In the genomic region with DNA sequence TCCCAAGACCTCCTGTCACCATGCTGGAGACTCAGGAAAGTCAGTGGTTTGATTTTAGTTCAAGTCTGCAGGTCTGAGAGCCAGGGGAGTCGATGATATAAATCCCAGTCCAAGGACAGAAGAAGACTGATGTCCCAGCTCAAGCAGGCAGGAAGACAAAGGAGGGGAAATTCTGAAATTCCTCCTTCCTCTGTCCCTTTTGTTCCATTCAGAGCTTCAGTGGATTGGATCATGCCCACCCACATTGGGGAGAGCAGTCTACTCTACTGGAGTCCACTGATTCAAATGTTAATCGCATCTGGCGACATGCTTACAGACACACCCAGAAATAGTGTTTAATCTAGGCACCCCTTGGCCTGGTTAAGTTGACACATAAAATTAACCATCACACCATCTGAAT, we compare ENCODE assay signal across 16 cellular contexts. TPM values are rescaled to one million over a fixed set of nuclear protein-coding genes. Genes with fewer than 3 reads are reported as not detected.
DNase-seq lines count a peak whose midpoint lies in the region; ATAC-seq and TF ChIP-seq lines count a peak whose summit lies in the region.
"Had no signal": no experiment of that assay in that cellular context is flagged by ENCODE, and none has a peak within 500 bp of the region (broad histone marks: within the 10 kb centered on the region; RNA-seq: fewer than 3 reads in every experiment).

No MANE protein-coding gene starts in this region.

- H3K4ac ChIP-seq in mesendoderm (ENCODE audit: low read depth, low read length), result no peak overlapping the region

- H4K5ac ChIP-seq in mesendoderm (ENCODE audit: low read length), result no peak overlapping the region

- H2BK5ac ChIP-seq in mesendoderm (ENCODE audit: low read length), result peak overlapping the region; percentile 14

- H3K18ac ChIP-seq in mesendoderm (ENCODE audit: low read length), result peak overlapping the region; percentile 51

- DNase-seq in NCI-H82 (lab: John Stamatoyannopoulos, UW), result peak; percentile 18
- no peak for DNase-seq in NCI-H82 treated with DMSO at 0.1 percent for 48 hours (lab: John Stamatoyannopoulos, UW; ENCODE audit: unreplicated experiment)
- no peak for DNase-seq in WTC11 (ENCODE audit: low spot score)
- DNase-seq in mesendoderm, result no peak
- no peak for DNase-seq in DMS153 treated with DMSO at 0.1 percent for 48 hours (lab: John Stamatoyannopoulos, UW; ENCODE audit: unreplicated experiment)
- no peak for DNase-seq in T-helper 1 cell
- DNase-seq in stimulated activated CD4-positive, alpha-beta T cell treated with anti-CD3 and anti-CD28 coated beads, Interleukin-15, amount 100 ng/mL, for 24 hours, result no peak
- DNase-seq: CD8-positive, alpha-beta T cell; COR-L47; DMS153; DND-41; GF-D8 had no signal

- no peak overlapping the region for H3K27ac Mint-ChIP-seq in WTC11
- H3K27ac Mint-ChIP-seq: CD14-positive monocyte; CD8-positive, alpha-beta T cell had no signal

- H2BK15ac ChIP-seq in mesendoderm (replicated peaks; ENCODE audit: low read depth), result no peak overlapping the region

- no peaks in the 10 kb centered on the region; the same call in 1 of the 2 replicates for H3K9me3 Mint-ChIP-seq in WTC11
- H3K9me3 Mint-ChIP-seq: CD14-positive monocyte; CD8-positive, alpha-beta T cell had no signal

- H3K4me1 Mint-ChIP-seq in WTC11, result peaks cover 52% of the 10 kb centered on the region
- H3K4me1 Mint-ChIP-seq: CD14-positive monocyte had no signal

- ATAC-seq in WTC11 (peak; percentile 82), GM18907 (IDR thresholded peaks at IDR 0.05; ENCODE audit: unreplicated experiment) (no peak)
- ATAC-seq: CD8-positive, alpha-beta T cell; HepG2 had no signal

- no peak overlapping the region for H4K8ac ChIP-seq in mesendoderm (ENCODE audit: low read depth, low read length)

- no peaks in the 10 kb centered on the region for H3K27me3 ChIP-seq in mesendoderm (ENCODE audit: insufficient read depth, low read length, poor library complexity)

- H3K9ac ChIP-seq in mesendoderm (ENCODE audit: low read length), result no peak overlapping the region

- 0 out of 2 replicates have a peak, but pooled peaks cover 3% of the 10 kb centered on the region for H3K36me3 Mint-ChIP-seq in WTC11
- H3K36me3 Mint-ChIP-seq: CD14-positive monocyte; CD8-positive, alpha-beta T cell had no signal

- POLR2A ChIA-PET in WTC11 (lab: Charles Lee), result no interaction called here

- no peak overlapping the region for H2AK5ac ChIP-seq in mesendoderm (ENCODE audit: low read length)

- no peaks in the 10 kb centered on the region for H3K79me1 ChIP-seq in mesendoderm (ENCODE audit: low read length)

- H3K27me3 Mint-ChIP-seq in WTC11 (ENCODE audit: low read depth), result peaks cover 30% of the 10 kb centered on the region

- H3K4me3 Mint-ChIP-seq in WTC11, result no peak overlapping the region
- H3K4me3 Mint-ChIP-seq: CD14-positive monocyte; CD8-positive, alpha-beta T cell had no signal

- no peak overlapping the region for H3K56ac ChIP-seq in mesendoderm (ENCODE audit: low read length)

- no peak overlapping the region for H2BK120ac ChIP-seq in mesendoderm (ENCODE audit: low read depth, low read length)

- TF ChIP-seq CTCF in WTC11 (IDR thresholded peaks at IDR 0.05), result no peak

- no peak overlapping the region for H3K23ac ChIP-seq in mesendoderm (ENCODE audit: low read length)

- no peak overlapping the region for H3K4me3 ChIP-seq in mesendoderm (ENCODE audit: low read length)

- no peaks in the 10 kb centered on the region for H3K79me2 ChIP-seq in mesendoderm (ENCODE audit: control insufficient read depth, insufficient read depth, low read length)

- H3K4me1 ChIP-seq in mesendoderm (ENCODE audit: control insufficient read depth, low read depth, low read length), result peaks cover 3% of the 10 kb centered on the region

- WGBS in mesendoderm (ENCODE audit: extremely low coverage, insufficient coverage, low lambda C conversion rate), result no CpG with 5 or more reads among the region's 3 CpGs

- no peaks in the 10 kb centered on the region for H3K36me3 ChIP-seq in mesendoderm (ENCODE audit: control insufficient read depth, insufficient read depth, low read length)

- H3K27ac ChIP-seq in mesendoderm (ENCODE audit: low read depth, low read length), result no peak overlapping the region
- H3K27ac ChIP-seq: 22Rv1 had no signal

- CTCF ChIA-PET in WTC11 (lab: Charles Lee), result interaction anchor here (1.7 kb wide), 1 partner anchor 848 kb away, joined by 5 read pairs; no protein-coding TSS in a partner anchor

- no peak overlapping the region for H3K4me2 ChIP-seq in mesendoderm (ENCODE audit: low read length)

TF ChIP-seq in WTC11, 78 proteins besides CTCF, POLR2A, EP300 and RAD21:
- TF ChIP-seq TEAD1 (CRISPR knock-in tag; IDR thresholded peaks at IDR 0.05) (peak; percentile 60; the same call in 1 of the 2 replicates), ETV6 (CRISPR knock-in tag; IDR thresholded peaks at IDR 0.05) (peak; percentile 32; the same call in 1 of the 2 replicates), TEAD4 (CRISPR knock-in tag; IDR thresholded peaks at IDR 0.05) (no peak)
- TF ChIP-seq, protein P1, sequence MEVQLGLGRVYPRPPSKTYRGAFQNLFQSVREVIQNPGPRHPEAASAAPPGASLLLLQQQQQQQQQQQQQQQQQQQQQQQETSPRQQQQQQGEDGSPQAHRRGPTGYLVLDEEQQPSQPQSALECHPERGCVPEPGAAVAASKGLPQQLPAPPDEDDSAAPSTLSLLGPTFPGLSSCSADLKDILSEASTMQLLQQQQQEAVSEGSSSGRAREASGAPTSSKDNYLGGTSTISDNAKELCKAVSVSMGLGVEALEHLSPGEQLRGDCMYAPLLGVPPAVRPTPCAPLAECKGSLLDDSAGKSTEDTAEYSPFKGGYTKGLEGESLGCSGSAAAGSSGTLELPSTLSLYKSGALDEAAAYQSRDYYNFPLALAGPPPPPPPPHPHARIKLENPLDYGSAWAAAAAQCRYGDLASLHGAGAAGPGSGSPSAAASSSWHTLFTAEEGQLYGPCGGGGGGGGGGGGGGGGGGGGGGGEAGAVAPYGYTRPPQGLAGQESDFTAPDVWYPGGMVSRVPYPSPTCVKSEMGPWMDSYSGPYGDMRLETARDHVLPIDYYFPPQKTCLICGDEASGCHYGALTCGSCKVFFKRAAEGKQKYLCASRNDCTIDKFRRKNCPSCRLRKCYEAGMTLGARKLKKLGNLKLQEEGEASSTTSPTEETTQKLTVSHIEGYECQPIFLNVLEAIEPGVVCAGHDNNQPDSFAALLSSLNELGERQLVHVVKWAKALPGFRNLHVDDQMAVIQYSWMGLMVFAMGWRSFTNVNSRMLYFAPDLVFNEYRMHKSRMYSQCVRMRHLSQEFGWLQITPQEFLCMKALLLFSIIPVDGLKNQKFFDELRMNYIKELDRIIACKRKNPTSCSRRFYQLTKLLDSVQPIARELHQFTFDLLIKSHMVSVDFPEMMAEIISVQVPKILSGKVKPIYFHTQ (CRISPR knock-in tag; IDR thresholded peaks at IDR 0.05), result no peak
- TF ChIP-seq, protein P2, sequence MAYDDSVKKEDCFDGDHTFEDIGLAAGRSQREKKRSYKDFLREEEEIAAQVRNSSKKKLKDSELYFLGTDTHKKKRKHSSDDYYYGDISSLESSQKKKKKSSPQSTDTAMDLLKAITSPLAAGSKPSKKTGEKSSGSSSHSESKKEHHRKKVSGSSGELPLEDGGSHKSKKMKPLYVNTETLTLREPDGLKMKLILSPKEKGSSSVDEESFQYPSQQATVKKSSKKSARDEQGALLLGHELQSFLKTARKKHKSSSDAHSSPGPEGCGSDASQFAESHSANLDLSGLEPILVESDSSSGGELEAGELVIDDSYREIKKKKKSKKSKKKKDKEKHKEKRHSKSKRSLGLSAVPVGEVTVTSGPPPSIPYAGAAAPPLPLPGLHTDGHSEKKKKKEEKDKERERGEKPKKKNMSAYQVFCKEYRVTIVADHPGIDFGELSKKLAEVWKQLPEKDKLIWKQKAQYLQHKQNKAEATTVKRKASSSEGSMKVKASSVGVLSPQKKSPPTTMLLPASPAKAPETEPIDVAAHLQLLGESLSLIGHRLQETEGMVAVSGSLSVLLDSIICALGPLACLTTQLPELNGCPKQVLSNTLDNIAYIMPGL (CRISPR knock-in tag; IDR thresholded peaks at IDR 0.05), result no peak

RNA-seq across cellular contexts. Expression of gene ADAMTS1, which starts 7.2 kb away (rescaled TPM):
- 16.9 to 35.6 TPM (median 20.4 TPM) in 3 replicates for total RNA-seq in WTC11 (2021)
- polyA plus RNA-seq in mesendoderm (2013, experiment 1 of 2), result 36.2 TPM
- polyA plus RNA-seq in mesendoderm (2013, experiment 2 of 2), result 42.5 TPM
- total RNA-seq: CD8-positive, alpha-beta T cell had no signal
- polyA plus RNA-seq: CD14-positive monocyte had no signal
